30 cellular contexts compared by ENCODE assay signal in genomic region chr4:88897180-88897579, GRCh38.
A peak's percentile ranks its signal among the peaks of the same experiment; 100 is the strongest.
DNase-seq lines count a peak whose midpoint lies in the region; ATAC-seq, FAIRE-seq and TF ChIP-seq lines count a peak whose summit lies in the region.
"Had no signal": no experiment of that assay in that cellular context is flagged by ENCODE, and none has a peak within 500 bp of the region (broad histone marks: within the 10 kb centered on the region; RNA-seq: fewer than 3 reads in every experiment).

No MANE protein-coding gene starts in this region.

- POLR2A ChIA-PET in SK-N-SH (lab: Yijun Ruan, JAX): no interaction called here

- H3K36me3 ChIP-seq in WERI-Rb-1 (no peaks in the 10 kb centered on the region), keratinocyte (ENCODE audit: control insufficient read depth in 2 of 2, extremely low read depth in 1 of 2, insufficient read depth in 2 of 2, low read length in 2 of 2) (no peaks in the 10 kb centered on the region), mucosa of descending colon (ENCODE audit: low read depth) (no peaks in the 10 kb centered on the region), SK-N-SH (replicated peaks in 1 of 2; ENCODE audit: control insufficient read depth in 1 of 2, insufficient read depth in 2 of 2, low read length in 1 of 2) (no peaks in the 10 kb centered on the region)
- H3K36me3 ChIP-seq: ascending aorta, heart left ventricle, Peyer's patch, right lobe of liver, transverse colon had no signal

- H3K9me1 ChIP-seq in keratinocyte (ENCODE audit: control insufficient read depth, extremely low read depth, insufficient read depth, low read length): no peaks in the 10 kb centered on the region

- H3K9me2 ChIP-seq in SK-N-SH: no peaks in the 10 kb centered on the region

- H3K4me1 ChIP-seq in keratinocyte (ENCODE audit: control insufficient read depth, extremely low read depth, insufficient read depth, low read length) (peaks cover 3% of the 10 kb centered on the region), mucosa of descending colon (ENCODE audit: low read depth) (no peaks in the 10 kb centered on the region), SK-N-SH (ENCODE audit: control insufficient read depth in 1 of 2, insufficient read depth in 2 of 2, low read depth in 1 of 2, low read length in 1 of 2) (no peaks in the 10 kb centered on the region)
- H3K4me1 ChIP-seq: ascending aorta, heart left ventricle, Peyer's patch, right lobe of liver, transverse colon had no signal

- H3K4me2 ChIP-seq in keratinocyte (ENCODE audit: control insufficient read depth, extremely low read depth, insufficient read depth, low read depth, low read length): no peak overlapping the region
- no peak overlapping the region for H3K4me2 ChIP-seq in SK-N-SH

- H3K27ac ChIP-seq in WERI-Rb-1: no peak overlapping the region
- H3K27ac ChIP-seq in keratinocyte (ENCODE audit: control insufficient read depth, insufficient read depth, low read length): no peak overlapping the region
- H3K27ac ChIP-seq in SK-N-SH (ENCODE audit: low read depth in 2 of 2, low read length in 1 of 2): no peak overlapping the region
- H3K27ac ChIP-seq: ascending aorta, heart left ventricle, Peyer's patch, right lobe of liver, transverse colon, VCaP had no signal

- no peak for FAIRE-seq in keratinocyte (lab: Jason Lieb, UNC)

- TF ChIP-seq RAD21 in SK-N-SH (IDR thresholded peaks at IDR 0.05; ENCODE audit: low read length): no peak

- CTCF ChIA-PET in SK-N-SH (lab: Yijun Ruan, JAX): no interaction called here

- H3K79me2 ChIP-seq in keratinocyte (ENCODE audit: control insufficient read depth, insufficient read depth, low read length) (no peaks in the 10 kb centered on the region), SK-N-SH (ENCODE audit: insufficient read depth) (no peaks in the 10 kb centered on the region)

- no peak overlapping the region for H3K4me3 ChIP-seq in WERI-Rb-1 (ENCODE audit: low read depth, low read length)
- no peak overlapping the region for H3K4me3 ChIP-seq in keratinocyte (ENCODE audit: control insufficient read depth in 2 of 3, extremely low read depth in 1 of 3, insufficient read depth in 2 of 3, low read depth in 1 of 3, low read length in 3 of 3)
- H3K4me3 ChIP-seq in mucosa of descending colon: no peak overlapping the region
- H3K4me3 ChIP-seq in SK-N-SH (ENCODE audit: low read depth in 2 of 2, low read length in 1 of 2): no peak overlapping the region
- H3K4me3 ChIP-seq: ascending aorta, heart left ventricle, Peyer's patch, right lobe of liver, transverse colon had no signal

- intact Hi-C loops in mucosa of descending colon (cut with DNase I, micrococcal nuclease): no loop called here

- TF ChIP-seq CTCF in WERI-Rb-1 (IDR thresholded peaks at IDR 0.05; ENCODE audit: low read depth, low read length) (no peak), keratinocyte (optimal IDR thresholded peaks at IDR 0.05 in 1 of 3, IDR thresholded peaks at IDR 0.05 in 1 of 3, conservative IDR thresholded peaks at IDR 0.05 in 1 of 3; ENCODE audit: extremely low read depth in 1 of 3, insufficient read depth in 2 of 3, low read length in 3 of 3) (no peak), mucosa of descending colon (IDR thresholded peaks at IDR 0.05) (no peak), SK-N-SH (IDR thresholded peaks at IDR 0.05) (no peak)

- H2AFZ ChIP-seq in keratinocyte (ENCODE audit: control insufficient read depth, low read length) (no peak overlapping the region), SK-N-SH (ENCODE audit: low read depth) (no peak overlapping the region)

- no peaks in the 10 kb centered on the region for H3F3A ChIP-seq in SK-N-SH (replicated peaks; ENCODE audit: insufficient read depth)

- no peak for ATAC-seq in mucosa of descending colon
- ATAC-seq: heart left ventricle; naive thymus-derived CD4-positive, alpha-beta T cell; right lobe of liver had no signal

- H3K9me3 ChIP-seq in WERI-Rb-1 (ENCODE audit: severe bottlenecking): peaks cover 2% of the 10 kb centered on the region
- no peaks in the 10 kb centered on the region for H3K9me3 ChIP-seq in keratinocyte (ENCODE audit: control insufficient read depth, low read depth, low read length)
- no peaks in the 10 kb centered on the region for H3K9me3 ChIP-seq in mucosa of descending colon
- H3K9me3 ChIP-seq in SK-N-SH: no peaks in the 10 kb centered on the region
- H3K9me3 ChIP-seq: Peyer's patch, right lobe of liver, transverse colon had no signal

- DNase-seq in ELR (ENCODE audit: low read depth): peak; percentile 61
- DNase-seq in LHCN-M2 (ENCODE audit: low read depth): peak; percentile 61
- peak; percentile 22 for DNase-seq in WERI-Rb-1
- peak; percentile 0 for DNase-seq in keratinocyte (ENCODE audit: low read depth, low spot score)
- no peak for DNase-seq in NCI-H774 (lab: John Stamatoyannopoulos, UW)
- no peak for DNase-seq in mucosa of descending colon
- DNase-seq in SK-N-SH: no peak
- no peak for DNase-seq in OCI-M1 (lab: John Stamatoyannopoulos, UW)
- DNase-seq: ACHN; activated CD4-positive, alpha-beta T cell treated with anti-CD3 and anti-CD28 coated beads for 4 hours; activated CD8-positive, alpha-beta memory T cell treated with anti-CD3 and anti-CD28 coated beads for 24 hours; activated effector memory CD4-positive, alpha-beta T cell treated with anti-CD3 and anti-CD28 coated beads, Interleukin-2, amount 50 U/mL, for 16 hours; activated naive CD8-positive, alpha-beta T cell treated with anti-CD3 and anti-CD28 coated beads for 36 hours; activated T-cell treated with anti-CD3 and anti-CD28 coated beads for 4 hours; caudate nucleus; CD8-positive, alpha-beta memory T cell; cortex of kidney; effector memory CD4-positive, alpha-beta T cell; heart left ventricle; kidney; naive thymus-derived CD4-positive, alpha-beta T cell; NCI-H526; Peyer's patch; right lobe of liver; SIG-M5; stimulated activated CD4-positive, alpha-beta T cell treated with anti-CD3 and anti-CD28 coated beads, Interleukin-4, amount 100 ng/mL, for 1 hour; T-helper 9 cell; transverse colon had no signal

- 68% methylated on average over 2 of the region's 2 CpGs for WGBS in SK-N-SH (ENCODE audit: low lambda C conversion rate)

- H3K9ac ChIP-seq in keratinocyte (ENCODE audit: control insufficient read depth, extremely low read depth, insufficient read depth, low read length) (no peak overlapping the region), SK-N-SH (no peak overlapping the region)

- no peaks in the 10 kb centered on the region for H4K20me1 ChIP-seq in keratinocyte (ENCODE audit: control insufficient read depth, extremely low read depth, insufficient read depth, low read length)
- H4K20me1 ChIP-seq in SK-N-SH (ENCODE audit: insufficient read depth): no peaks in the 10 kb centered on the region

- dilution Hi-C loops in keratinocyte (cut with MboI; ENCODE audit: extremely low pct_ligation_motif_present, low sequenced_read_pairs): no loop called here

- no peaks in the 10 kb centered on the region for H3K27me3 ChIP-seq in WERI-Rb-1 (ENCODE audit: insufficient read depth, low read depth, severe bottlenecking)
- H3K27me3 ChIP-seq in keratinocyte (ENCODE audit: control insufficient read depth, extremely low read depth, insufficient read depth, low read length): no peaks in the 10 kb centered on the region
- no peaks in the 10 kb centered on the region for H3K27me3 ChIP-seq in SK-N-SH (ENCODE audit: insufficient read depth)
- H3K27me3 ChIP-seq: ascending aorta, heart left ventricle, Peyer's patch, right lobe of liver, transverse colon had no signal

- no peak for TF ChIP-seq EP300 in SK-N-SH (IDR thresholded peaks at IDR 0.05; ENCODE audit: borderline replicate concordance in 1 of 2, low read depth in 1 of 2, low read length in 1 of 2)

TF ChIP-seq in SK-N-SH, 30 proteins besides CTCF, POLR2A, EP300 and RAD21:
- TF ChIP-seq SIN3A (IDR thresholded peaks at IDR 0.05; ENCODE audit: borderline replicate concordance, low read depth, low read length) (no peak), YY1 (IDR thresholded peaks at IDR 0.05; ENCODE audit: low read depth) (no peak), RCOR1 (IDR thresholded peaks at IDR 0.05; ENCODE audit: low read length) (no peak), TCF12 (IDR thresholded peaks at IDR 0.05) (no peak)
TF ChIP-seq in SK-N-SH: peak in this region for 0.

Comparison
In these comparisons a context has a peak if more than half of its experiments do, and no peak if none do; other contexts are left out.
1. DNase-seq: peak in ELR (single experiment), LHCN-M2 (single experiment), WERI-Rb-1 (single experiment) and keratinocyte (single experiment); none in NCI-H774 (single experiment), mucosa of descending colon (0 of 3), SK-N-SH (single experiment) and OCI-M1 (single experiment).